In genomic region chr19:4457654-4458406, GRCh38 we compare ENCODE assay signal across 8 cellular contexts. TPM values are rescaled to one million over a fixed set of nuclear protein-coding genes. Genes with fewer than 3 reads are reported as not detected.
A peak's percentile ranks its signal among the peaks of the same experiment; 100 is the strongest.
DNase-seq lines count a peak whose midpoint lies in the region; ATAC-seq, FAIRE-seq and TF ChIP-seq lines count a peak whose summit lies in the region.

UBXN6 (minus strand) TSS chr19:4457794; CDS start chr19:4457697, 97 bp downstream.

- intact Hi-C loops in left ventricle myocardium inferior (cut with micrococcal nuclease): no loop called here

- DNase-seq in GM12892 (ENCODE audit: insufficient read length) (peak; percentile 98), NCI-H1694 (lab: John Stamatoyannopoulos, UW) (peak; percentile 91), amniotic stem cell (lab: John Stamatoyannopoulos, UW) (peak; percentile 97), left ventricle myocardium inferior (peak; percentile 97), progenitor cell of endocrine pancreas (ENCODE audit: low spot score, unreplicated experiment) (peak; percentile 93), ureter (ENCODE audit: low spot score) (peak; percentile 96)

- H3K27me3 Mint-ChIP-seq in T-helper 1 cell treated with Interleukin-12 subunit alpha and Interleukin-12 subunit beta and Interleukin-4 antibody, amounts not matched to agents 30 μg/mL and 1 μg/mL, for 36 hours (ENCODE audit: low read depth): no peaks in the 10 kb centered on the region
- no peaks in the 10 kb centered on the region for H3K27me3 Mint-ChIP-seq in progenitor cell of endocrine pancreas

- H3K36me3 Mint-ChIP-seq in T-helper 1 cell treated with Interleukin-12 subunit alpha and Interleukin-12 subunit beta and Interleukin-4 antibody, amounts not matched to agents 30 μg/mL and 1 μg/mL, for 36 hours (ENCODE audit: low read depth): peaks cover 5% of the 10 kb centered on the region
- H3K36me3 Mint-ChIP-seq in progenitor cell of endocrine pancreas (ENCODE audit: insufficient read depth): no peaks in the 10 kb centered on the region

- peaks cover 16% of the 10 kb centered on the region for H3K36me3 ChIP-seq in left ventricle myocardium inferior

- TF ChIP-seq POLR2A in GM12892 (IDR thresholded peaks at IDR 0.05; ENCODE audit: low read depth, low read length): no peak

- TF ChIP-seq CTCF in left ventricle myocardium inferior (IDR thresholded peaks at IDR 0.05; ENCODE audit: borderline replicate concordance) (peak; percentile 37), progenitor cell of endocrine pancreas (IDR thresholded peaks at IDR 0.05; ENCODE audit: unreplicated experiment) (no peak)

- peak; percentile 76 for ATAC-seq in HG02884 (IDR thresholded peaks at IDR 0.05; ENCODE audit: unreplicated experiment)

- H3K9me3 ChIP-seq in left ventricle myocardium inferior (replicated peaks): no peaks in the 10 kb centered on the region

- H3K4me1 ChIP-seq in left ventricle myocardium inferior: peaks cover 43% of the 10 kb centered on the region

- peak; percentile 100 for FAIRE-seq in GM12892 (lab: Jason Lieb, UNC)

- H3K9me3 Mint-ChIP-seq in T-helper 1 cell treated with Interleukin-12 subunit alpha and Interleukin-12 subunit beta and Interleukin-4 antibody, amounts not matched to agents 30 μg/mL and 1 μg/mL, for 36 hours: no peaks in the 10 kb centered on the region
- no peaks in the 10 kb centered on the region for H3K9me3 Mint-ChIP-seq in progenitor cell of endocrine pancreas (ENCODE audit: low read depth)

- peak within 1 kb of the TSS; percentile 92 for H3K4me3 Mint-ChIP-seq in T-helper 1 cell treated with Interleukin-12 subunit alpha and Interleukin-12 subunit beta and Interleukin-4 antibody, amounts not matched to agents 30 μg/mL and 1 μg/mL, for 36 hours
- peak within 1 kb of the TSS; percentile 88 for H3K4me3 Mint-ChIP-seq in progenitor cell of endocrine pancreas (ENCODE audit: low read depth)

- H3K27ac ChIP-seq in left ventricle myocardium inferior (replicated peaks): peak within 1 kb of the TSS; percentile 93

- peaks cover 12% of the 10 kb centered on the region for H3K4me1 Mint-ChIP-seq in T-helper 1 cell treated with Interleukin-12 subunit alpha and Interleukin-12 subunit beta and Interleukin-4 antibody, amounts not matched to agents 30 μg/mL and 1 μg/mL, for 36 hours (ENCODE audit: low read depth)
- peaks cover 12% of the 10 kb centered on the region for H3K4me1 Mint-ChIP-seq in progenitor cell of endocrine pancreas (ENCODE audit: low read depth)

- peak within 1 kb of the TSS; percentile 80 for H3K4me3 ChIP-seq in left ventricle myocardium inferior

- no peaks in the 10 kb centered on the region for H3K27me3 ChIP-seq in left ventricle myocardium inferior (ENCODE audit: low read depth)

- peak within 1 kb of the TSS; percentile 91 for H3K27ac Mint-ChIP-seq in T-helper 1 cell treated with Interleukin-12 subunit alpha and Interleukin-12 subunit beta and Interleukin-4 antibody, amounts not matched to agents 30 μg/mL and 1 μg/mL, for 36 hours
- H3K27ac Mint-ChIP-seq in progenitor cell of endocrine pancreas: peak within 1 kb of the TSS; percentile 97

RNA-seq across cellular contexts. Expression of gene UBXN6, which starts in this region (rescaled TPM):
- 16.7 TPM for polyA plus RNA-seq in GM12892 (2012; ENCODE audit: missing spikeins)
- 113 TPM for total RNA-seq in left ventricle myocardium inferior
- 57.2 and 61.8 TPM in 2 replicates for total RNA-seq in progenitor cell of endocrine pancreas
- total RNA-seq in ureter: 107 TPM

Comparison
In these comparisons a context has a peak if more than half of its experiments do, and no peak if none do; other contexts are left out.
1. Peak in every context shown above with its lines: DNase-seq, ATAC-seq, H3K4me3 ChIP-seq and H3K27ac ChIP-seq.